In genomic region chr1:22808846-22809501, GRCh38 we compare ENCODE assay signal across 9 cellular contexts.
DNase-seq lines count a peak whose midpoint lies in the region; ATAC-seq and TF ChIP-seq lines count a peak whose summit lies in the region.
"Had no signal": no experiment of that assay in that cellular context is flagged by ENCODE, and none has a peak within 500 bp of the region (broad histone marks: within the 10 kb centered on the region; RNA-seq: fewer than 3 reads in every experiment).

No MANE protein-coding gene starts in this region.

- H3K36me3 ChIP-seq in effector memory CD4-positive, alpha-beta T cell (ENCODE audit: control insufficient read depth, insufficient read depth, low read length), result no peaks in the 10 kb centered on the region

- no peak for ATAC-seq in GM18868 (IDR thresholded peaks at IDR 0.05; ENCODE audit: unreplicated experiment)

- TF ChIP-seq CTCF in astrocyte of the spinal cord (IDR thresholded peaks at IDR 0.05; ENCODE audit: low read depth, low read length), result no peak

- H3K27ac ChIP-seq in effector memory CD4-positive, alpha-beta T cell (ENCODE audit: insufficient read depth, low read length, poor library complexity, severe bottlenecking), result no peak overlapping the region

- peak; percentile 5 for DNase-seq in HS-5 (ENCODE audit: low read depth)
- peak; percentile 90 for DNase-seq in astrocyte of the spinal cord (ENCODE audit: low read depth, low spot score)
- peak; percentile 25 to 63 for DNase-seq in hippocampal formation (lab: John Stamatoyannopoulos, UW)
- DNase-seq in stromal cell of bone marrow (ENCODE audit: low read depth), result peak; percentile 69
- no peak for DNase-seq in effector memory CD4-positive, alpha-beta T cell
- no peak for DNase-seq in activated CD4-positive, alpha-beta T cell treated with anti-CD3 and anti-CD28 coated beads for 1 hour
- DNase-seq in NCI-H1105 (lab: John Stamatoyannopoulos, UW), result no peak
- DNase-seq: stimulated activated CD4-positive, alpha-beta T cell treated with anti-CD3 and anti-CD28 coated beads, Interleukin-2, amount 100 ng/mL, for 48 hours had no signal

- no peaks in the 10 kb centered on the region for H3K9me3 ChIP-seq in effector memory CD4-positive, alpha-beta T cell (ENCODE audit: control insufficient read depth, low read length)

- no peaks in the 10 kb centered on the region for H3K4me1 ChIP-seq in effector memory CD4-positive, alpha-beta T cell (ENCODE audit: control insufficient read depth, insufficient read depth, low read length, poor library complexity, severe bottlenecking)

- in situ Hi-C loops in astrocyte of the spinal cord (cut with HindIII; ENCODE audit: low sequenced_read_pairs), result no loop called here

- no peak overlapping the region for H3K4me3 ChIP-seq in astrocyte of the spinal cord (ENCODE audit: low read depth, low read length)
- H3K4me3 ChIP-seq in effector memory CD4-positive, alpha-beta T cell (ENCODE audit: insufficient read depth, low read depth, low read length, poor library complexity, severe bottlenecking), result no peak overlapping the region

- no peaks in the 10 kb centered on the region for H3K27me3 ChIP-seq in effector memory CD4-positive, alpha-beta T cell (replicated peaks; ENCODE audit: control insufficient read depth, insufficient read depth, low read length, poor library complexity, severe bottlenecking)

Comparison
In these comparisons a context has a peak if more than half of its experiments do, and no peak if none do; other contexts are left out.
1. DNase-seq: peak in HS-5 (single experiment), astrocyte of the spinal cord (single experiment), hippocampal formation (2 of 2) and stromal cell of bone marrow (single experiment); none in effector memory CD4-positive, alpha-beta T cell (0 of 3), activated CD4-positive, alpha-beta T cell treated with anti-CD3 and anti-CD28 coated beads for 1 hour (single experiment) and NCI-H1105 (single experiment).